In genomic region chr16:75022567-75022966, GRCh38 we compare ENCODE assay signal across 17 cellular contexts. TPM values are rescaled to one million over a fixed set of nuclear protein-coding genes. Genes with fewer than 3 reads are reported as not detected.
DNase-seq lines count a peak whose midpoint lies in the region; ATAC-seq and TF ChIP-seq lines count a peak whose summit lies in the region.
"Had no signal": no experiment of that assay in that cellular context is flagged by ENCODE, and none has a peak within 500 bp of the region (broad histone marks: within the 10 kb centered on the region; RNA-seq: fewer than 3 reads in every experiment).

No MANE protein-coding gene starts in this region.

- H3K4me3 ChIP-seq in brain microvascular endothelial cell (ENCODE audit: low read depth, low read length) (no peak overlapping the region), coronary artery (no peak overlapping the region)
- H3K4me3 ChIP-seq: SJCRH30 had no signal

- H3K9me3 Mint-ChIP-seq in activated CD4-positive, alpha-beta T cell treated with anti-CD3 and anti-CD28 coated beads for 36 hours (ENCODE audit: low read depth): peaks cover 11% of the 10 kb centered on the region
- H3K9me3 Mint-ChIP-seq in stimulated activated naive CD8-positive, alpha-beta T cell treated with anti-CD3 and anti-CD28 coated beads, Interleukin-15, Interleukin-2, amounts not matched to agents 100 ng/mL and 50 ng/mL, for 24 hours: peaks cover 17% of the 10 kb centered on the region
- H3K9me3 Mint-ChIP-seq in stimulated activated naive CD8-positive, alpha-beta T cell treated with anti-CD3 and anti-CD28 coated beads, Interleukin-15, amount 100 ng/mL, for 72 hours: peaks cover 14 to 19% of the 10 kb centered on the region in 2 donors

- H3K27ac Mint-ChIP-seq in activated CD4-positive, alpha-beta T cell treated with anti-CD3 and anti-CD28 coated beads for 36 hours: peak overlapping the region; percentile 95
- H3K27ac Mint-ChIP-seq in stimulated activated naive CD8-positive, alpha-beta T cell treated with anti-CD3 and anti-CD28 coated beads, Interleukin-15, Interleukin-2, amounts not matched to agents 100 ng/mL and 50 ng/mL, for 24 hours: peak overlapping the region; percentile 49
- no peak overlapping the region for H3K27ac Mint-ChIP-seq in stimulated activated naive CD8-positive, alpha-beta T cell treated with anti-CD3 and anti-CD28 coated beads, Interleukin-15, amount 100 ng/mL, for 72 hours

- no peaks in the 10 kb centered on the region for H3K27me3 ChIP-seq in brain microvascular endothelial cell (replicated peaks)
- H3K27me3 ChIP-seq: SJCRH30 had no signal

- in situ Hi-C loops in brain microvascular endothelial cell (cut with HindIII; ENCODE audit: low pct_ligation_motif_present, low sequenced_read_pairs): no loop called here

- H3K27ac ChIP-seq in brain microvascular endothelial cell (peak overlapping the region; percentile 62), coronary artery (no peak overlapping the region)
- H3K27ac ChIP-seq: SJCRH30 had no signal

- no peak for DNase-seq in activated CD4-positive, alpha-beta T cell treated with anti-CD3 and anti-CD28 coated beads for 36 hours
- no peak for DNase-seq in activated CD4-positive, alpha-beta T cell treated with anti-CD3 and anti-CD28 coated beads for 48 hours
- DNase-seq in stimulated activated naive CD8-positive, alpha-beta T cell treated with anti-CD3 and anti-CD28 coated beads, Interleukin-15, amount 100 ng/mL, for 72 hours: no peak
- no peak for DNase-seq in brain microvascular endothelial cell
- DNase-seq in DMS 273 (lab: John Stamatoyannopoulos, UW; ENCODE audit: unreplicated experiment): no peak
- DNase-seq in amniotic stem cell (lab: John Stamatoyannopoulos, UW): no peak
- DNase-seq in coronary artery (ENCODE audit: low spot score): no peak
- DNase-seq: C1 segment of cervical spinal cord, DMS 273 treated with DMSO at 0.1 percent for 48 hours, KBM-7, NCI-H1048, NCI-H1436 treated with DMSO at 0.1 percent for 48 hours, NCI-H2029 treated with DMSO at 0.1 percent for 48 hours, NCI-H2171 treated with DMSO at 0.1 percent for 48 hours, NCI-H774, SJCRH30 had no signal

- peak overlapping the region; percentile 4 for H3K4me3 Mint-ChIP-seq in activated CD4-positive, alpha-beta T cell treated with anti-CD3 and anti-CD28 coated beads for 36 hours
- H3K4me3 Mint-ChIP-seq in stimulated activated naive CD8-positive, alpha-beta T cell treated with anti-CD3 and anti-CD28 coated beads, Interleukin-15, Interleukin-2, amounts not matched to agents 100 ng/mL and 50 ng/mL, for 24 hours: peak overlapping the region; percentile 6
- no peak overlapping the region for H3K4me3 Mint-ChIP-seq in stimulated activated naive CD8-positive, alpha-beta T cell treated with anti-CD3 and anti-CD28 coated beads, Interleukin-15, amount 100 ng/mL, for 72 hours

- intact Hi-C loops in activated CD4-positive, alpha-beta T cell treated with anti-CD3 and anti-CD28 coated beads for 36 hours (cut with DNase I, micrococcal nuclease): no loop called here

- TF ChIP-seq CTCF in brain microvascular endothelial cell (IDR thresholded peaks at IDR 0.05; ENCODE audit: low read depth, low read length, missing control alignments) (no peak), coronary artery (IDR thresholded peaks at IDR 0.05) (no peak)

- ATAC-seq in activated CD4-positive, alpha-beta T cell treated with anti-CD3 and anti-CD28 coated beads for 36 hours: peak; percentile 51
- no peak for ATAC-seq in stimulated activated naive CD8-positive, alpha-beta T cell treated with anti-CD3 and anti-CD28 coated beads, Interleukin-15, amount 100 ng/mL, for 72 hours

- H3K4me1 Mint-ChIP-seq in activated CD4-positive, alpha-beta T cell treated with anti-CD3 and anti-CD28 coated beads for 36 hours: peaks cover 46% of the 10 kb centered on the region
- peaks cover 19% of the 10 kb centered on the region for H3K4me1 Mint-ChIP-seq in stimulated activated naive CD8-positive, alpha-beta T cell treated with anti-CD3 and anti-CD28 coated beads, Interleukin-15, Interleukin-2, amounts not matched to agents 100 ng/mL and 50 ng/mL, for 24 hours (ENCODE audit: low read depth)
- peaks cover 34% of the 10 kb centered on the region for H3K4me1 Mint-ChIP-seq in stimulated activated naive CD8-positive, alpha-beta T cell treated with anti-CD3 and anti-CD28 coated beads, Interleukin-15, amount 100 ng/mL, for 72 hours

- POLR2A ChIA-PET in activated CD4-positive, alpha-beta T cell treated with anti-CD3 and anti-CD28 coated beads for 36 hours (lab: Charles Lee): interaction anchor here (0.7 to 1.6 kb wide), 3 partner anchors 10 to 53 kb away, joined by 3 to 10 read pairs (median 4); no protein-coding TSS in a partner anchor

- no peaks in the 10 kb centered on the region for H3K36me3 ChIP-seq in brain microvascular endothelial cell (replicated peaks)
- H3K36me3 ChIP-seq: SJCRH30 had no signal

- H3K27me3 Mint-ChIP-seq in activated CD4-positive, alpha-beta T cell treated with anti-CD3 and anti-CD28 coated beads for 36 hours: no peaks in the 10 kb centered on the region
- no peaks in the 10 kb centered on the region for H3K27me3 Mint-ChIP-seq in stimulated activated naive CD8-positive, alpha-beta T cell treated with anti-CD3 and anti-CD28 coated beads, Interleukin-15, Interleukin-2, amounts not matched to agents 100 ng/mL and 50 ng/mL, for 24 hours
- no peaks in the 10 kb centered on the region for H3K27me3 Mint-ChIP-seq in stimulated activated naive CD8-positive, alpha-beta T cell treated with anti-CD3 and anti-CD28 coated beads, Interleukin-15, amount 100 ng/mL, for 72 hours

- CTCF ChIA-PET in activated CD4-positive, alpha-beta T cell treated with anti-CD3 and anti-CD28 coated beads for 36 hours (lab: Charles Lee): interaction anchor here (0.8 to 1.0 kb wide), 2 partner anchors 11 to 20 kb away, joined by 3 to 4 read pairs; no protein-coding TSS in a partner anchor

- H3K36me3 Mint-ChIP-seq in activated CD4-positive, alpha-beta T cell treated with anti-CD3 and anti-CD28 coated beads for 36 hours (ENCODE audit: low read depth): peaks cover 30% of the 10 kb centered on the region
- peaks cover 15% of the 10 kb centered on the region for H3K36me3 Mint-ChIP-seq in stimulated activated naive CD8-positive, alpha-beta T cell treated with anti-CD3 and anti-CD28 coated beads, Interleukin-15, Interleukin-2, amounts not matched to agents 100 ng/mL and 50 ng/mL, for 24 hours (ENCODE audit: low read depth)

RNA-seq across cellular contexts. Expression of gene ZNRF1, which starts 23.7 kb away (rescaled TPM):
- total RNA-seq in activated CD4-positive, alpha-beta T cell treated with anti-CD3 and anti-CD28 coated beads for 36 hours: 10 to 100 TPM; 35.2 to 42.9 TPM

RNA-seq across cellular contexts. Expression of gene WDR59, which starts 37.6 kb away (rescaled TPM):
- 10 to 100 TPM; 69.2 to 91.4 TPM for total RNA-seq in activated CD4-positive, alpha-beta T cell treated with anti-CD3 and anti-CD28 coated beads for 36 hours

Comparison
In these comparisons a context has a peak if more than half of its experiments do, and no peak if none do; other contexts are left out.
1. H3K27ac Mint-ChIP-seq: peak in activated CD4-positive, alpha-beta T cell treated with anti-CD3 and anti-CD28 coated beads for 36 hours (single experiment) and stimulated activated naive CD8-positive, alpha-beta T cell treated with anti-CD3 and anti-CD28 coated beads, Interleukin-15, Interleukin-2, amounts not matched to agents 100 ng/mL and 50 ng/mL, for 24 hours (single experiment); none in stimulated activated naive CD8-positive, alpha-beta T cell treated with anti-CD3 and anti-CD28 coated beads, Interleukin-15, amount 100 ng/mL, for 72 hours (0 of 2).
2. H3K4me3 Mint-ChIP-seq: peak in activated CD4-positive, alpha-beta T cell treated with anti-CD3 and anti-CD28 coated beads for 36 hours (single experiment) and stimulated activated naive CD8-positive, alpha-beta T cell treated with anti-CD3 and anti-CD28 coated beads, Interleukin-15, Interleukin-2, amounts not matched to agents 100 ng/mL and 50 ng/mL, for 24 hours (single experiment); none in stimulated activated naive CD8-positive, alpha-beta T cell treated with anti-CD3 and anti-CD28 coated beads, Interleukin-15, amount 100 ng/mL, for 72 hours (0 of 2).